ENCODE assay signal across 30 cellular contexts in the genomic region with DNA sequence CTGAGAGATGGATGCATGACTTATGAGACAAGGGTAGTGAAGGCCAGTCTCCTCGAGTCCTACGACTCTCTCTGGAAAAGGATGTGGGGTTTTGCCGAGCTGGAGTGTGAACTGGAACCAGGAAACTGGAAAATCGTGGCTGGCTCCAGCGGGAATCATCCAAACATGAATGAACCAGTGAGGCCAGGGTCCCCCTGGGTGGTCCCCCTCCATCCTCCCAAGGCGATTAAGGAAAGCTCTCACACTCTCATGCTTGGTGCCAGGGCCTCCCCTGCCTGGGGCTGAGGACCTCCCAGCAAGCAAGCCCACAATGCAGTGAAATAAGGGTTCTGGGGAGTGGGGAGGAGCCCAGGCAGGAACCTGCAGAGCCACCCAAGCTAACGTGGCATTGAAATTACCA. TPM values are rescaled to one million over a fixed set of nuclear protein-coding genes. Genes with fewer than 3 reads are reported as not detected.
"Had no signal": no experiment of that assay in that cellular context is flagged by ENCODE, and none has a peak within 500 bp of the region (broad histone marks: within the 10 kb centered on the region; RNA-seq: fewer than 3 reads in every experiment).

No MANE protein-coding gene starts in this region.

- H3K36me3 ChIP-seq: gastrocnemius medialis, lower lobe of right lung, neutrophil, ovary, right lobe of liver, upper lobe of right lung had no signal

- H3K27me3 Mint-ChIP-seq: progenitor cell of endocrine pancreas; stimulated activated naive CD8-positive, alpha-beta T cell treated with anti-CD3 and anti-CD28 coated beads, Interleukin-15, Interleukin-2, amounts not matched to agents 100 ng/mL and 50 ng/mL, for 24 hours had no signal

- H3K9me3 ChIP-seq: gastrocnemius medialis, lower lobe of right lung, neutrophil, ovary, right lobe of liver, upper lobe of right lung had no signal

- H3K4me3 ChIP-seq: coronary artery, dorsolateral prefrontal cortex, gastrocnemius medialis, lower lobe of right lung, ovary, right lobe of liver, skin epidermis, upper lobe of right lung had no signal

- H3K4me1 ChIP-seq: gastrocnemius medialis, upper lobe of right lung had no signal

- H3K9me3 Mint-ChIP-seq: activated CD4-positive, alpha-beta memory T cell treated with anti-CD3 and anti-CD28 coated beads for 36 hours; activated CD4-positive, alpha-beta T cell treated with anti-CD3 and anti-CD28 coated beads, Interleukin-2, amount 10 ng/mL, durations not matched to agents 24 days and 14 days; activated naive CD4-positive, alpha-beta T cell treated with anti-CD3 and anti-CD28 coated beads, Interleukin-2, amount 50 U/mL, for 24 hours; activated naive CD8-positive, alpha-beta T cell treated with anti-CD3 and anti-CD28 coated beads, Interleukin-2, amount 50 U/mL, for 24 hours; activated T-cell treated with anti-CD3 and anti-CD28 coated beads, Interleukin-2, amount 50 U/mL, for 4 hours; activated T-helper 17 cell treated with anti-CD3 and anti-CD28 coated beads, Interleukin-2, amount 50 U/mL, for 72 hours; nephron; stimulated activated effector memory CD8-positive, alpha-beta T cell treated with anti-CD3 and anti-CD28 coated beads, Interleukin-12 subunit alpha, Interleukin-12 subunit beta, amount 100 ng/mL, for 72 hours; stimulated activated naive CD8-positive, alpha-beta T cell treated with anti-CD3 and anti-CD28 coated beads, Interleukin-15, Interleukin-2, amounts not matched to agents 100 ng/mL and 50 ng/mL, for 24 hours had no signal

- H3K27ac ChIP-seq: coronary artery, dorsolateral prefrontal cortex, gastrocnemius medialis, lower lobe of right lung, neutrophil, ovary, right lobe of liver, upper lobe of right lung had no signal

- DNase-seq: activated CD4-positive, alpha-beta memory T cell treated with anti-CD3 and anti-CD28 coated beads for 36 hours; activated CD4-positive, alpha-beta T cell treated with anti-CD3 and anti-CD28 coated beads, Interleukin-2, amount 10 ng/mL, durations not matched to agents 24 days and 14 days; activated CD4-positive, CD25-positive, alpha-beta regulatory T cell treated with anti-CD3 and anti-CD28 coated beads, Interleukin-2, amount 50 U/mL, for 72 hours; activated naive CD8-positive, alpha-beta T cell treated with anti-CD3 and anti-CD28 coated beads, Interleukin-2, amount 50 U/mL, for 24 hours; activated T-cell treated with anti-CD3 and anti-CD28 coated beads, Interleukin-2, amount 50 U/mL, for 4 hours; amygdala; effector memory CD4-positive, alpha-beta T cell; erythroblast; gastrocnemius medialis; glutamatergic neuron; hippocampal formation; lower lobe of right lung; mesendoderm; ovary; stimulated activated CD4-positive, alpha-beta T cell treated with anti-CD3 and anti-CD28 coated beads, Interleukin-4, amount 100 ng/mL, for 24 hours; T-helper 17 cell; upper lobe of right lung had no signal

- H3K4me3 Mint-ChIP-seq: activated CD4-positive, alpha-beta memory T cell treated with anti-CD3 and anti-CD28 coated beads for 36 hours; activated CD4-positive, alpha-beta T cell treated with anti-CD3 and anti-CD28 coated beads, Interleukin-2, amount 10 ng/mL, durations not matched to agents 24 days and 14 days; activated naive CD4-positive, alpha-beta T cell treated with anti-CD3 and anti-CD28 coated beads, Interleukin-2, amount 50 U/mL, for 24 hours; activated naive CD8-positive, alpha-beta T cell treated with anti-CD3 and anti-CD28 coated beads, Interleukin-2, amount 50 U/mL, for 24 hours; activated T-cell treated with anti-CD3 and anti-CD28 coated beads, Interleukin-2, amount 50 U/mL, for 4 hours; activated T-helper 17 cell treated with anti-CD3 and anti-CD28 coated beads, Interleukin-2, amount 50 U/mL, for 72 hours; nephron; stimulated activated effector memory CD8-positive, alpha-beta T cell treated with anti-CD3 and anti-CD28 coated beads, Interleukin-12 subunit alpha, Interleukin-12 subunit beta, amount 100 ng/mL, for 72 hours; stimulated activated naive CD8-positive, alpha-beta T cell treated with anti-CD3 and anti-CD28 coated beads, Interleukin-15, Interleukin-2, amounts not matched to agents 100 ng/mL and 50 ng/mL, for 24 hours; T-helper 17 cell had no signal

- H3K36me3 Mint-ChIP-seq: activated CD4-positive, alpha-beta memory T cell treated with anti-CD3 and anti-CD28 coated beads for 36 hours; activated naive CD4-positive, alpha-beta T cell treated with anti-CD3 and anti-CD28 coated beads, Interleukin-2, amount 50 U/mL, for 24 hours; stimulated activated effector memory CD8-positive, alpha-beta T cell treated with anti-CD3 and anti-CD28 coated beads, Interleukin-12 subunit alpha, Interleukin-12 subunit beta, amount 100 ng/mL, for 72 hours had no signal

- H3K4me1 Mint-ChIP-seq: activated CD4-positive, alpha-beta T cell treated with anti-CD3 and anti-CD28 coated beads, Interleukin-2, amount 10 ng/mL, durations not matched to agents 24 days and 14 days; activated naive CD4-positive, alpha-beta T cell treated with anti-CD3 and anti-CD28 coated beads, Interleukin-2, amount 50 U/mL, for 24 hours; activated naive CD8-positive, alpha-beta T cell treated with anti-CD3 and anti-CD28 coated beads, Interleukin-2, amount 50 U/mL, for 24 hours; activated T-helper 17 cell treated with anti-CD3 and anti-CD28 coated beads, Interleukin-2, amount 50 U/mL, for 72 hours; stimulated activated effector memory CD8-positive, alpha-beta T cell treated with anti-CD3 and anti-CD28 coated beads, Interleukin-12 subunit alpha, Interleukin-12 subunit beta, amount 100 ng/mL, for 72 hours; T-helper 17 cell had no signal

- H3K27ac Mint-ChIP-seq: activated CD4-positive, alpha-beta memory T cell treated with anti-CD3 and anti-CD28 coated beads for 36 hours; activated CD4-positive, alpha-beta T cell treated with anti-CD3 and anti-CD28 coated beads, Interleukin-2, amount 10 ng/mL, durations not matched to agents 24 days and 14 days; activated naive CD4-positive, alpha-beta T cell treated with anti-CD3 and anti-CD28 coated beads, Interleukin-2, amount 50 U/mL, for 24 hours; activated naive CD8-positive, alpha-beta T cell treated with anti-CD3 and anti-CD28 coated beads, Interleukin-2, amount 50 U/mL, for 24 hours; activated T-helper 17 cell treated with anti-CD3 and anti-CD28 coated beads, Interleukin-2, amount 50 U/mL, for 72 hours; progenitor cell of endocrine pancreas; stimulated activated effector memory CD8-positive, alpha-beta T cell treated with anti-CD3 and anti-CD28 coated beads, Interleukin-12 subunit alpha, Interleukin-12 subunit beta, amount 100 ng/mL, for 72 hours; stimulated activated naive CD8-positive, alpha-beta T cell treated with anti-CD3 and anti-CD28 coated beads, Interleukin-15, Interleukin-2, amounts not matched to agents 100 ng/mL and 50 ng/mL, for 24 hours; T-helper 17 cell had no signal

- H3K27me3 ChIP-seq: gastrocnemius medialis, neutrophil, ovary, right lobe of liver, upper lobe of right lung had no signal

- ATAC-seq: activated naive CD8-positive, alpha-beta T cell treated with anti-CD3 and anti-CD28 coated beads, Interleukin-2, amount 50 U/mL, for 24 hours; activated T-cell treated with anti-CD3 and anti-CD28 coated beads, Interleukin-2, amount 50 U/mL, for 4 hours; activated T-helper 17 cell treated with anti-CD3 and anti-CD28 coated beads, Interleukin-2, amount 50 U/mL, for 72 hours; gastrocnemius medialis; lower lobe of right lung; right lobe of liver; stimulated activated effector memory CD8-positive, alpha-beta T cell treated with anti-CD3 and anti-CD28 coated beads, Interleukin-12 subunit alpha, Interleukin-12 subunit beta, amount 100 ng/mL, for 72 hours; T-helper 17 cell; upper lobe of right lung had no signal

RNA-seq across cellular contexts. Expression of a gene that starts 9.6 kb away (rescaled TPM):
- total RNA-seq: activated CD4-positive, alpha-beta memory T cell treated with anti-CD3 and anti-CD28 coated beads for 36 hours; activated CD4-positive, alpha-beta T cell treated with anti-CD3 and anti-CD28 coated beads, Interleukin-2, amount 10 ng/mL, durations not matched to agents 24 days and 14 days; activated T-helper 17 cell treated with anti-CD3 and anti-CD28 coated beads, Interleukin-2, amount 50 U/mL, for 72 hours; kidney epithelial cell; subcutaneous adipose tissue; T-helper 17 cell had no signal

RNA-seq across cellular contexts. Expression of a gene that starts 11.4 kb away (rescaled TPM):
- total RNA-seq: activated CD4-positive, alpha-beta memory T cell treated with anti-CD3 and anti-CD28 coated beads for 36 hours; activated CD4-positive, alpha-beta T cell treated with anti-CD3 and anti-CD28 coated beads, Interleukin-2, amount 10 ng/mL, durations not matched to agents 24 days and 14 days; activated T-helper 17 cell treated with anti-CD3 and anti-CD28 coated beads, Interleukin-2, amount 50 U/mL, for 72 hours; gastrocnemius medialis; subcutaneous adipose tissue; T-helper 17 cell had no signal
